In the genomic region with DNA sequence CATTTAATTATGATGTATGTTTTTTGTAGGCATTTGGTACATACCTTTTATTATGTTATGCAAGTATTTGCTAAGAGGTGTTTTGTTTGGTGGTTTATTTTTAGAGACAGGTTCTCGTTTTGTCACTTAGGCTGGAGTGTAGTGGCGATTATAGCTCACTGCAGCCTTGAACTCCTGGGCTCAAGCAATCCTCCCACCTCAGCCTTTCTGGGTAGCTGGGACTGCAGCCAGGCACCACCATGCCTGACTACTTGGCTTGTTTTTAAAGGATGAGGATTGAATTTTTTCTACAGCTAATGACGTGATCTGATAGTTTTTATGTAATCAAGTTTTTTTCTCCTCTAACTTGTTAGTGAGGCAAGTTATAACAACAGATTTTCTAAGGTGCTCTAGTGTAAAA, we compare ENCODE assay signal across 28 cellular contexts.
"Had no signal": no experiment of that assay in that cellular context is flagged by ENCODE, and none has a peak within 500 bp of the region (broad histone marks: within the 10 kb centered on the region; RNA-seq: fewer than 3 reads in every experiment).

No MANE protein-coding gene starts in this region.

- ATAC-seq: esophagus mucosa; gastrocnemius medialis; heart left ventricle; left cardiac atrium; left lung; naive thymus-derived CD4-positive, alpha-beta T cell; psoas muscle; right cardiac atrium; stimulated activated effector memory CD8-positive, alpha-beta T cell treated with anti-CD3 and anti-CD28 coated beads, Interleukin-12 subunit alpha, Interleukin-12 subunit beta, amount 100 ng/mL, for 72 hours; upper lobe of right lung had no signal

- DNase-seq: cortex of kidney; effector CD4-positive, alpha-beta T cell; endodermal cell; foreskin fibroblast; gastrocnemius medialis; heart left ventricle; left cardiac atrium; left lung; mesendoderm; midbrain; naive thymus-derived CD4-positive, alpha-beta T cell; nephron progenitor cell; nucleus accumbens; posterior cingulate gyrus; psoas muscle; right cardiac atrium; sigmoid colon; stimulated activated CD4-positive, alpha-beta T cell treated with anti-CD3 and anti-CD28 coated beads, Interleukin-2, amount 100 ng/mL, for 24 hours; stimulated activated CD4-positive, alpha-beta T cell treated with anti-CD3 and anti-CD28 coated beads, Interleukin-4, amount 100 ng/mL, for 24 hours; stimulated activated naive CD4-positive, alpha-beta T cell treated with Interleukin-2 at 50 U/mL for 16 hours; stomach; transverse colon; upper lobe of right lung; uterus had no signal

- H3K27me3 ChIP-seq: gastrocnemius medialis, heart left ventricle, hepatocyte, left lung, sigmoid colon, stomach, transverse colon, upper lobe of right lung, uterus had no signal

- H3K27ac ChIP-seq: gastrocnemius medialis, heart left ventricle, hepatocyte, left lung, psoas muscle, sigmoid colon, stomach, transverse colon, upper lobe of right lung, uterus had no signal

- H3K4me3 ChIP-seq: gastrocnemius medialis, heart left ventricle, hepatocyte, left lung, psoas muscle, sigmoid colon, stomach, thoracic aorta, transverse colon, upper lobe of right lung, uterus had no signal

- H3K4me2 ChIP-seq: hepatocyte had no signal

- H3K4me1 ChIP-seq: gastrocnemius medialis, psoas muscle, uterus had no signal

- H3K36me3 ChIP-seq: gastrocnemius medialis, left lung, sigmoid colon, thoracic aorta, transverse colon, upper lobe of right lung, uterus had no signal

- H3K9me3 ChIP-seq: gastrocnemius medialis, heart left ventricle, left lung, psoas muscle, sigmoid colon, stomach, thoracic aorta, transverse colon, upper lobe of right lung, uterus had no signal
